In the genomic region with DNA sequence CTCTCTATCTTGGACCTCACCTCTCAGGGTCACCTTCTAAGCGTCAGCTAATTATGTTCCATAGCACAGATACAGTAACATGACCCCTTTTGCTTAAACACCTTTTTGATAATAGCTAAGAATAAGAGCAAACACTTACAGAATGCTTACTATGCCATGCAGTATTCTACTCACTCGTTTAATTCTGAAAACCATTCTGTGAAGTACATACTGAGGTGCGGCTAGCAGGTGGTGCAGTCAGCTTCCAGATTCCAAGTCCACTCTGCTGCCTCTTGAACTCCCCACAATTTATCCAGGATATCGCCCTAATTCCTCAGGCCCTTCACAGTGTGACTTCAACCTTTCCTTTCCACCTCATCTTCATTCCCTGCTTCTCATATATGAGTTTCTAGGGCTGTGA, we compare ENCODE assay signal across 18 cellular contexts.
DNase-seq lines count a peak whose midpoint lies in the region; ATAC-seq, FAIRE-seq and TF ChIP-seq lines count a peak whose summit lies in the region.
"Had no signal": no experiment of that assay in that cellular context is flagged by ENCODE, and none has a peak within 500 bp of the region (broad histone marks: within the 10 kb centered on the region; RNA-seq: fewer than 3 reads in every experiment).

No MANE protein-coding gene starts in this region.

- H3K4me3 ChIP-seq in left lung: no peak overlapping the region
- H3K4me3 ChIP-seq in upper lobe of left lung: no peak overlapping the region
- H3K4me3 ChIP-seq: HAP-1 had no signal

- H3K9me3 Mint-ChIP-seq in activated CD4-positive, alpha-beta T cell treated with anti-CD3 and anti-CD28 coated beads, Interleukin-2, amount 10 ng/mL, durations not matched to agents 7 days and 5 days: no peaks in the 10 kb centered on the region
- H3K9me3 Mint-ChIP-seq in activated CD4-positive, alpha-beta T cell treated with anti-CD3 and anti-CD28 coated beads for 36 hours (ENCODE audit: low read depth): no peaks in the 10 kb centered on the region
- H3K9me3 Mint-ChIP-seq: CD4-positive, alpha-beta memory T cell; HFFc6 had no signal

- WGBS in upper lobe of left lung, 2 donors: 44 to 59% methylated on average over 4 of the region's 4 CpGs

- H3K4me3 Mint-ChIP-seq in activated CD4-positive, alpha-beta T cell treated with anti-CD3 and anti-CD28 coated beads, Interleukin-2, amount 10 ng/mL, durations not matched to agents 7 days and 5 days: no peak overlapping the region
- no peak overlapping the region for H3K4me3 Mint-ChIP-seq in activated CD4-positive, alpha-beta T cell treated with anti-CD3 and anti-CD28 coated beads for 36 hours
- H3K4me3 Mint-ChIP-seq: CD4-positive, alpha-beta memory T cell; HFFc6 had no signal

- TF ChIP-seq POLR2A in GM12892 (IDR thresholded peaks at IDR 0.05; ENCODE audit: low read depth, low read length) (no peak), upper lobe of left lung (IDR thresholded peaks at IDR 0.05) (no peak)

- H3K4me1 ChIP-seq in left lung (peaks cover 0 to 3% of the 10 kb centered on the region in 2 donors), upper lobe of left lung (peaks cover 0 to 8% (median 2%) of the 10 kb centered on the region in 4 donors)
- H3K4me1 ChIP-seq: BE2C had no signal

- H3K36me3 ChIP-seq in left lung (peaks cover 0 to 4% of the 10 kb centered on the region in 2 donors), upper lobe of left lung (peaks cover 0 to 5% (median 0%) of the 10 kb centered on the region in 4 donors)
- H3K36me3 ChIP-seq: BE2C, HAP-1 had no signal

- peaks cover 9% of the 10 kb centered on the region for H3K36me3 Mint-ChIP-seq in activated CD4-positive, alpha-beta T cell treated with anti-CD3 and anti-CD28 coated beads, Interleukin-2, amount 10 ng/mL, durations not matched to agents 7 days and 5 days (ENCODE audit: low read depth)
- peaks cover 23% of the 10 kb centered on the region for H3K36me3 Mint-ChIP-seq in activated CD4-positive, alpha-beta T cell treated with anti-CD3 and anti-CD28 coated beads for 36 hours (ENCODE audit: low read depth)

- peaks cover 14% of the 10 kb centered on the region for H3K4me1 Mint-ChIP-seq in activated CD4-positive, alpha-beta T cell treated with anti-CD3 and anti-CD28 coated beads, Interleukin-2, amount 10 ng/mL, durations not matched to agents 7 days and 5 days
- H3K4me1 Mint-ChIP-seq in activated CD4-positive, alpha-beta T cell treated with anti-CD3 and anti-CD28 coated beads for 36 hours: peaks cover 17% of the 10 kb centered on the region

- no peaks in the 10 kb centered on the region for H3K27me3 ChIP-seq in left lung
- H3K27me3 ChIP-seq in upper lobe of left lung: no peaks in the 10 kb centered on the region
- H3K27me3 ChIP-seq: BE2C had no signal

- ATAC-seq in left lung: peak; percentile 87
- ATAC-seq in upper lobe of left lung (ENCODE audit: low FRiP score in 2 of 2): peak; percentile 35 to 74
- ATAC-seq in activated CD4-positive, alpha-beta T cell treated with anti-CD3 and anti-CD28 coated beads for 36 hours: no peak

- H3K27ac ChIP-seq in left lung (peak overlapping the region in 1 of 2 donors; percentile 65), upper lobe of left lung (peak overlapping the region; percentile 14 to 69 (median 34))
- H3K27ac ChIP-seq: C4-2B, HL-60 had no signal

- peak; percentile 27 for FAIRE-seq in GM12892 (lab: Jason Lieb, UNC)
- FAIRE-seq: A204.1, G401.6, H1 had no signal

- DNase-seq in GM12892 (ENCODE audit: insufficient read length) (no peak), NCI-H2029 treated with DMSO at 0.1 percent for 48 hours (lab: John Stamatoyannopoulos, UW) (peak; percentile 58), left lung (no peak), upper lobe of left lung (peak in 1 of 2 donors; percentile 29), HCEC 1CT (no peak)
- DNase-seq in activated CD4-positive, alpha-beta T cell treated with anti-CD3 and anti-CD28 coated beads, Interleukin-2, amount 10 ng/mL, durations not matched to agents 7 days and 5 days: no peak
- no peak for DNase-seq in activated CD4-positive, alpha-beta T cell treated with anti-CD3 and anti-CD28 coated beads for 36 hours
- DNase-seq: BE2C; CD4-positive, alpha-beta memory T cell; DMS79 treated with DMSO at 0.1 percent for 48 hours; EL; HFFc6 had no signal

- no peaks in the 10 kb centered on the region for H3K27me3 Mint-ChIP-seq in activated CD4-positive, alpha-beta T cell treated with anti-CD3 and anti-CD28 coated beads, Interleukin-2, amount 10 ng/mL, durations not matched to agents 7 days and 5 days
- H3K27me3 Mint-ChIP-seq in activated CD4-positive, alpha-beta T cell treated with anti-CD3 and anti-CD28 coated beads for 36 hours: no peaks in the 10 kb centered on the region
- H3K27me3 Mint-ChIP-seq: CD4-positive, alpha-beta memory T cell had no signal

- TF ChIP-seq CTCF in left lung (IDR thresholded peaks at IDR 0.05) (no peak), upper lobe of left lung (IDR thresholded peaks at IDR 0.05) (no peak)

- CTCF ChIA-PET in activated CD4-positive, alpha-beta T cell treated with anti-CD3 and anti-CD28 coated beads, Interleukin-2, amount 10 ng/mL, durations not matched to agents 7 days and 5 days (lab: Charles Lee): no interaction called here
- CTCF ChIA-PET in activated CD4-positive, alpha-beta T cell treated with anti-CD3 and anti-CD28 coated beads for 36 hours (lab: Charles Lee): interaction anchor here (5.4 kb wide), 1 partner anchor 10 kb away, joined by 24 read pairs; no protein-coding TSS in a partner anchor

- intact Hi-C loops in left lung (cut with DNase I): no loop called here
- intact Hi-C loops in activated CD4-positive, alpha-beta T cell treated with anti-CD3 and anti-CD28 coated beads for 36 hours (cut with DNase I, micrococcal nuclease): no loop called here

- H3K27ac Mint-ChIP-seq in activated CD4-positive, alpha-beta T cell treated with anti-CD3 and anti-CD28 coated beads, Interleukin-2, amount 10 ng/mL, durations not matched to agents 7 days and 5 days: no peak overlapping the region
- H3K27ac Mint-ChIP-seq in activated CD4-positive, alpha-beta T cell treated with anti-CD3 and anti-CD28 coated beads for 36 hours: no peak overlapping the region
- H3K27ac Mint-ChIP-seq: HFFc6 had no signal

- H3K9me3 ChIP-seq in left lung: no peaks in the 10 kb centered on the region
- no peaks in the 10 kb centered on the region for H3K9me3 ChIP-seq in upper lobe of left lung
- H3K9me3 ChIP-seq: BE2C, HAP-1 had no signal

- POLR2A ChIA-PET in activated CD4-positive, alpha-beta T cell treated with anti-CD3 and anti-CD28 coated beads, Interleukin-2, amount 10 ng/mL, durations not matched to agents 7 days and 5 days (lab: Charles Lee): no interaction called here
- POLR2A ChIA-PET in activated CD4-positive, alpha-beta T cell treated with anti-CD3 and anti-CD28 coated beads for 36 hours (lab: Charles Lee): no interaction called here

- TF ChIP-seq EP300 in upper lobe of left lung (IDR thresholded peaks at IDR 0.05): no peak
